ENCODE assay signal across 2 cellular contexts in genomic region chr1:2533356-2533755, GRCh38.
TF ChIP-seq lines count a peak whose summit lies in the region.

No MANE protein-coding gene starts in this region.

TF ChIP-seq in IMR-90, 13 proteins besides CTCF, POLR2A, EP300 and RAD21:
- no peak for TF ChIP-seq RCOR1 (IDR thresholded peaks at IDR 0.05; ENCODE audit: insufficient replicate concordance, low read length)
- no peak for TF ChIP-seq MAFK (IDR thresholded peaks at IDR 0.05; ENCODE audit: low read depth, low read length)
- TF ChIP-seq MXI1 (IDR thresholded peaks at IDR 0.05; ENCODE audit: borderline replicate concordance, low read depth, low read length), result no peak
- TF ChIP-seq MAZ (IDR thresholded peaks at IDR 0.05; ENCODE audit: borderline replicate concordance, low read depth, low read length), result no peak
- TF ChIP-seq NFE2L2 (IDR thresholded peaks at IDR 0.05; ENCODE audit: low read depth, low read length), result no peak
- no peak for TF ChIP-seq SMC3 (IDR thresholded peaks at IDR 0.05; ENCODE audit: low read depth, low read length)

TF ChIP-seq in GM12891, 5 proteins besides CTCF, POLR2A, EP300 and RAD21:
- no peak for TF ChIP-seq POLR2AphosphoS5 (IDR thresholded peaks at IDR 0.05; ENCODE audit: low read depth, low read length)
- no peak for TF ChIP-seq TAF1 (IDR thresholded peaks at IDR 0.05; ENCODE audit: low read depth, low read length)
- TF ChIP-seq PAX5 (IDR thresholded peaks at IDR 0.05; ENCODE audit: insufficient read depth, low read length, severe bottlenecking), result no peak
- no peak for TF ChIP-seq SPI1 (IDR thresholded peaks at IDR 0.05; ENCODE audit: low read depth, low read length)
- TF ChIP-seq POU2F2 (IDR thresholded peaks at IDR 0.05; ENCODE audit: low read depth, low read length), result no peak
TF ChIP-seq in GM12891: peak in this region for 0.
